8 cellular contexts compared by ENCODE assay signal in genomic region chrX:53422091-53422914, GRCh38. TPM values are rescaled to one million over a fixed set of nuclear protein-coding genes. Genes with fewer than 3 reads are reported as not detected.
DNase-seq lines count a peak whose midpoint lies in the region; ATAC-seq and TF ChIP-seq lines count a peak whose summit lies in the region.

TSS of gene RIBC1 (plus strand) at chrX:53422873. CDS start at chrX:53426277, 3,404 bp downstream.
TSS of gene SMC1A (minus strand) at chrX:53422654. CDS start at chrX:53422600, 54 bp downstream.

- intact Hi-C loops in left colon (cut with DNase I, micrococcal nuclease), result no loop called here

- DNase-seq in NCI-H69 (lab: John Stamatoyannopoulos, UW), result peak; percentile 97
- DNase-seq in activated CD4-positive, alpha-beta T cell treated with anti-CD3 and anti-CD28 coated beads, Interleukin-2, amount 50 U/mL, for 1 hour, result peak; percentile 93
- DNase-seq in cortex of kidney (lab: John Stamatoyannopoulos, UW), result peak; percentile 42
- peak; percentile 99 for DNase-seq in left colon
- DNase-seq in stimulated activated CD4-positive, alpha-beta T cell treated with anti-CD3 and anti-CD28 coated beads, Interleukin-1b, Interleukin-23, amount 100 ng/mL, for 4 hours (ENCODE audit: low read depth in 2 of 2), result peak; percentile 82 to 95

- peak; percentile 89 for ATAC-seq in GM19372 (IDR thresholded peaks at IDR 0.05; ENCODE audit: low read depth, unreplicated experiment)
- peak; percentile 90 for ATAC-seq in HG03521 (IDR thresholded peaks at IDR 0.05; ENCODE audit: unreplicated experiment)
- peak; percentile 93 for ATAC-seq in left colon

- peak within 1 kb of the TSS; percentile 94 for H3K27ac ChIP-seq in C4-2B

- TF ChIP-seq CTCF in C4-2B (conservative IDR thresholded peaks at IDR 0.05), result no peak

RNA-seq across cellular contexts. Expression of gene RIBC1, which starts in this region (rescaled TPM):
- under 1 TPM; 0.47 to 0.85 TPM for total RNA-seq in left colon

RNA-seq across cellular contexts. Expression of gene SMC1A, which starts in this region (rescaled TPM):
- total RNA-seq in left colon, result 10 to 100 TPM; 53.8 to 63.0 TPM

Comparison
In these comparisons a context has a peak if more than half of its experiments do, and no peak if none do; other contexts are left out.
1. Peak in every context shown above with its lines: DNase-seq, ATAC-seq and H3K27ac ChIP-seq.
2. DNase-seq: peak in every context shown above with its lines; median percentile 99 in left colon; 97 in NCI-H69; 93 in activated CD4-positive, alpha-beta T cell treated with anti-CD3 and anti-CD28 coated beads, Interleukin-2, amount 50 U/mL, for 1 hour; 88 in stimulated activated CD4-positive, alpha-beta T cell treated with anti-CD3 and anti-CD28 coated beads, Interleukin-1b, Interleukin-23, amount 100 ng/mL, for 4 hours; 42 in cortex of kidney.